Comparison of ENCODE assay signal across 8 cellular contexts in genomic region chr11:95150977-95151684, GRCh38.
DNase-seq lines count a peak whose midpoint lies in the region; ATAC-seq and TF ChIP-seq lines count a peak whose summit lies in the region.

No MANE protein-coding gene starts in this region.

- peaks cover 40% of the 10 kb centered on the region for H3K4me1 Mint-ChIP-seq in activated CD8-positive, alpha-beta memory T cell treated with anti-CD3 and anti-CD28 coated beads, Interleukin-2, amount 10 ng/mL, durations not matched to agents 7 days and 5 days
- H3K4me1 Mint-ChIP-seq in endodermal cell, result peaks cover 11% of the 10 kb centered on the region

- TF ChIP-seq CTCF in endodermal cell (conservative IDR thresholded peaks at IDR 0.05), result peak; percentile 75

- peak; percentile 81 for DNase-seq in GM19238 (ENCODE audit: insufficient read length, low spot score)
- DNase-seq in NCI-H69 (lab: John Stamatoyannopoulos, UW), result peak; percentile 98
- DNase-seq in activated CD8-positive, alpha-beta memory T cell treated with anti-CD3 and anti-CD28 coated beads, Interleukin-2, amount 10 ng/mL, durations not matched to agents 7 days and 5 days, result peak; percentile 96
- DNase-seq in endodermal cell, result peak; percentile 97
- DNase-seq in mesenteric fat pad (ENCODE audit: low spot score), result peak; percentile 94
- peak; percentile 82 for DNase-seq in stimulated activated CD8-positive, alpha-beta memory T cell treated with anti-CD3 and anti-CD28 coated beads, Interleukin-15, amount 100 ng/mL, for 1 hour (ENCODE audit: low read depth)

- CTCF ChIA-PET in activated CD8-positive, alpha-beta memory T cell treated with anti-CD3 and anti-CD28 coated beads, Interleukin-2, amount 10 ng/mL, durations not matched to agents 7 days and 5 days (lab: Charles Lee), result interaction anchor here (0.7 to 20.8 kb wide), 39 partner anchors 9 to 1275 kb away, joined by 3 to 258 read pairs (median 5); partner anchors contain the start of genes CEP57, CWC15, ENDOD1 and FAM76B

- ATAC-seq in HG03439 (IDR thresholded peaks at IDR 0.05; ENCODE audit: unreplicated experiment), result peak; percentile 91
- ATAC-seq in activated CD8-positive, alpha-beta memory T cell treated with anti-CD3 and anti-CD28 coated beads, Interleukin-2, amount 10 ng/mL, durations not matched to agents 7 days and 5 days, result peak; percentile 96

- peak overlapping the region; percentile 93 for H3K27ac Mint-ChIP-seq in activated CD8-positive, alpha-beta memory T cell treated with anti-CD3 and anti-CD28 coated beads, Interleukin-2, amount 10 ng/mL, durations not matched to agents 7 days and 5 days
- H3K27ac Mint-ChIP-seq in endodermal cell, result peak overlapping the region; percentile 96

- H3K9me3 Mint-ChIP-seq in activated CD8-positive, alpha-beta memory T cell treated with anti-CD3 and anti-CD28 coated beads, Interleukin-2, amount 10 ng/mL, durations not matched to agents 7 days and 5 days (ENCODE audit: low read depth), result no peaks in the 10 kb centered on the region
- H3K9me3 Mint-ChIP-seq in endodermal cell, result no peaks in the 10 kb centered on the region

- H4K20me1 ChIP-seq in BLaER1 treated with 17β-estradiol and CSF1 and Interleukin-3, amounts not matched to agents 10 nM and 100 nM, result no peaks in the 10 kb centered on the region; a peak in 1 of 22 replicates

- no peaks in the 10 kb centered on the region for H3K36me3 ChIP-seq in BLaER1 treated with 17β-estradiol and CSF1 and Interleukin-3, amounts not matched to agents 10 nM and 100 nM
- H3K36me3 ChIP-seq in endodermal cell (ENCODE audit: control insufficient read depth, insufficient read depth, low read length), result no peaks in the 10 kb centered on the region

- H3K27me3 Mint-ChIP-seq in activated CD8-positive, alpha-beta memory T cell treated with anti-CD3 and anti-CD28 coated beads, Interleukin-2, amount 10 ng/mL, durations not matched to agents 7 days and 5 days, result peaks cover 2% of the 10 kb centered on the region
- peaks cover 34% of the 10 kb centered on the region for H3K27me3 Mint-ChIP-seq in endodermal cell (ENCODE audit: insufficient read depth)

- H3K27ac ChIP-seq in BLaER1 treated with 17β-estradiol and CSF1 and Interleukin-3, amounts not matched to agents 10 nM and 100 nM, result peak overlapping the region; percentile 47 to 82 (median 68)
- H3K27ac ChIP-seq in endodermal cell (ENCODE audit: low read depth, low read length), result no peak overlapping the region

- peak overlapping the region; percentile 83 to 98 (median 94) for H3K4me2 ChIP-seq in BLaER1 treated with 17β-estradiol and CSF1 and Interleukin-3, amounts not matched to agents 10 nM and 100 nM

- peak overlapping the region; percentile 64 to 82 (median 75) for H3K9ac ChIP-seq in BLaER1 treated with 17β-estradiol and CSF1 and Interleukin-3, amounts not matched to agents 10 nM and 100 nM
- H3K9ac ChIP-seq in endodermal cell (ENCODE audit: extremely low read depth, low read length, poor library complexity, severe bottlenecking), result no peak overlapping the region

- H3K4me1 ChIP-seq in BLaER1 treated with 17β-estradiol and CSF1 and Interleukin-3, amounts not matched to agents 10 nM and 100 nM, result peaks cover 46 to 64% (median 59%) of the 10 kb centered on the region in 10 experiments
- no peaks in the 10 kb centered on the region for H3K4me1 ChIP-seq in endodermal cell (ENCODE audit: control insufficient read depth, insufficient read depth, low read length)

- H3K27me3 ChIP-seq in BLaER1 treated with 17β-estradiol and CSF1 and Interleukin-3, amounts not matched to agents 10 nM and 100 nM, result peaks cover 4 to 15% (median 7%) of the 10 kb centered on the region in 11 experiments; a peak in 11 of 22 replicates
- peaks cover 39% of the 10 kb centered on the region for H3K27me3 ChIP-seq in endodermal cell (ENCODE audit: control insufficient read depth, insufficient read depth, low read length, poor library complexity, severe bottlenecking)

- H3K36me3 Mint-ChIP-seq in activated CD8-positive, alpha-beta memory T cell treated with anti-CD3 and anti-CD28 coated beads, Interleukin-2, amount 10 ng/mL, durations not matched to agents 7 days and 5 days, result no peaks in the 10 kb centered on the region
- no peaks in the 10 kb centered on the region for H3K36me3 Mint-ChIP-seq in endodermal cell (ENCODE audit: low read depth)

- peak overlapping the region; percentile 86 for H3K4me3 Mint-ChIP-seq in activated CD8-positive, alpha-beta memory T cell treated with anti-CD3 and anti-CD28 coated beads, Interleukin-2, amount 10 ng/mL, durations not matched to agents 7 days and 5 days
- peak overlapping the region; percentile 70 for H3K4me3 Mint-ChIP-seq in endodermal cell

- WGBS in endodermal cell (ENCODE audit: insufficient coverage in 1 of 2, insufficient read length in 1 of 2), 2 experiments, result 3 to 5% methylated on average over 24 to 53 of the region's 53 CpGs

- peak overlapping the region; percentile 62 to 74 (median 68) for H3K4me3 ChIP-seq in BLaER1 treated with 17β-estradiol and CSF1 and Interleukin-3, amounts not matched to agents 10 nM and 100 nM
- H3K4me3 ChIP-seq in endodermal cell (ENCODE audit: low read length), result peak overlapping the region; percentile 77

- H3K9me3 ChIP-seq in BLaER1 treated with 17β-estradiol and CSF1 and Interleukin-3, amounts not matched to agents 10 nM and 100 nM (replicated peaks in 1 of 11), result no peaks in the 10 kb centered on the region
- H3K9me3 ChIP-seq in endodermal cell (ENCODE audit: control insufficient read depth, low read length), result no peaks in the 10 kb centered on the region
